In the genomic region with DNA sequence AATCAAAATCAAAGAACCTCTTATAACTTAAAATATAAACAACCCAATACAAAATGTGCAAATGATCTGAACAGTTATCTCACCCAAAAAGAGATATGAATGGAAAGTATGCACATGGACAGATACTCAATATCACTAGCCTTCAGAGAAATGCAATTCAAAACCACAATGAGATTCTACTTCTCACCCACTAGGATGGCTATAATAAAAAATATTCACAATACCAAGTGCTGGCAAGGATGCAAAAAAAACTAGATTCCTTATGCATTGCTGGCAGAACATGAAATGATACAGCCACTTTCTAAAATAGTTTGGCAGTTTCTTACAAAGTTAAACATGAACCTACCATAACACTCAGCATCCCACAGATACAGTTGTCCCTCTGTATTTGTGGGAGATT, we compare ENCODE assay signal across 20 cellular contexts.
DNase-seq lines count a peak whose midpoint lies in the region; ATAC-seq and TF ChIP-seq lines count a peak whose summit lies in the region.
"Had no signal": no experiment of that assay in that cellular context is flagged by ENCODE, and none has a peak within 500 bp of the region (broad histone marks: within the 10 kb centered on the region; RNA-seq: fewer than 3 reads in every experiment).

No MANE protein-coding gene starts in this region.

- H3K27ac ChIP-seq in GM23248: no peak overlapping the region
- H3K27ac ChIP-seq: BLaER1 treated with 17β-estradiol and CSF1 and Interleukin-3, amounts not matched to agents 10 nM and 100 nM; SJCRH30 had no signal

- in situ Hi-C loops in GM23248 (cut with MboI): no loop called here

- H3K9ac ChIP-seq in GM23248: no peak overlapping the region
- H3K9ac ChIP-seq: BLaER1 treated with 17β-estradiol and CSF1 and Interleukin-3, amounts not matched to agents 10 nM and 100 nM had no signal

- no peak for ATAC-seq in HG03280 (IDR thresholded peaks at IDR 0.05; ENCODE audit: unreplicated experiment)
- ATAC-seq: CD8-positive, alpha-beta T cell; K562 had no signal

- H3K4me1 ChIP-seq in GM23248 (ENCODE audit: insufficient read depth): peaks cover 9% of the 10 kb centered on the region
- H3K4me1 ChIP-seq: SJCRH30 had no signal

- H4K20me1 ChIP-seq in GM23248 (ENCODE audit: insufficient read depth): no peaks in the 10 kb centered on the region
- H4K20me1 ChIP-seq: BLaER1 treated with 17β-estradiol and CSF1 and Interleukin-3, amounts not matched to agents 10 nM and 100 nM had no signal

- no peak for TF ChIP-seq CTCF in fibroblast of pulmonary artery (IDR thresholded peaks at IDR 0.05; ENCODE audit: low read length, missing control alignments)

- no peak overlapping the region for H3K4me2 ChIP-seq in GM23248 (ENCODE audit: unreplicated experiment)
- H3K4me2 ChIP-seq: BLaER1 treated with 17β-estradiol and CSF1 and Interleukin-3, amounts not matched to agents 10 nM and 100 nM had no signal

- no peak overlapping the region for H2AFZ ChIP-seq in GM23248

- H3K36me3 ChIP-seq in GM23248 (ENCODE audit: low read depth): no peaks in the 10 kb centered on the region
- H3K36me3 ChIP-seq: BLaER1 treated with 17β-estradiol and CSF1 and Interleukin-3, amounts not matched to agents 10 nM and 100 nM; MG63; SJCRH30 had no signal

- H3K79me2 ChIP-seq in GM23248 (ENCODE audit: insufficient read depth): no peaks in the 10 kb centered on the region

- H3K27me3 ChIP-seq in GM23248 (replicated peaks; ENCODE audit: insufficient read depth): no peaks in the 10 kb centered on the region
- H3K27me3 ChIP-seq: BLaER1 treated with 17β-estradiol and CSF1 and Interleukin-3, amounts not matched to agents 10 nM and 100 nM; MG63; SJCRH30 had no signal

- no peaks in the 10 kb centered on the region for H3K9me2 ChIP-seq in GM23248 (ENCODE audit: insufficient read depth)

- peak; percentile 23 for DNase-seq in GM23248
- peak; percentile 38 for DNase-seq in astrocyte of the hippocampus (ENCODE audit: low read depth, low spot score)
- peak; percentile 8 for DNase-seq in fibroblast of pulmonary artery (ENCODE audit: low read depth)
- no peak for DNase-seq in stimulated activated CD4-positive, alpha-beta T cell treated with anti-CD3 and anti-CD28 coated beads, Interleukin-15, amount 100 ng/mL, for 24 hours
- DNase-seq in activated CD8-positive, alpha-beta memory T cell treated with anti-CD3 and anti-CD28 coated beads for 24 hours: no peak
- DNase-seq in stimulated activated CD4-positive, alpha-beta T cell treated with anti-CD3 and anti-CD28 coated beads, Interleukin-4, amount 100 ng/mL, for 24 hours: no peak
- DNase-seq: Calu3; CD8-positive, alpha-beta T cell; DMS153; GF-D8; MG63; NCI-H1417 treated with DMSO at 0.1 percent for 48 hours; NCI-H187; NCI-H446 treated with DMSO at 0.1 percent for 48 hours; NCI-H526 treated with DMSO at 0.1 percent for 48 hours; OCI-M1; SJCRH30 had no signal

- no peaks in the 10 kb centered on the region for H3K9me3 ChIP-seq in GM23248 (ENCODE audit: low read depth)
- H3K9me3 ChIP-seq: BLaER1 treated with 17β-estradiol and CSF1 and Interleukin-3, amounts not matched to agents 10 nM and 100 nM; MG63; SJCRH30 had no signal

- H3K4me3 ChIP-seq in GM23248 (no peak overlapping the region), fibroblast of pulmonary artery (replicated peaks; ENCODE audit: low read depth, low read length) (no peak overlapping the region)
- H3K4me3 ChIP-seq: BLaER1 treated with 17β-estradiol and CSF1 and Interleukin-3, amounts not matched to agents 10 nM and 100 nM; K562; MG63; SJCRH30 had no signal

- no peaks in the 10 kb centered on the region for H3F3A ChIP-seq in GM23248 (ENCODE audit: insufficient read depth)

Comparison
In these comparisons a context has a peak if more than half of its experiments do, and no peak if none do; other contexts are left out.
1. DNase-seq: peak in GM23248 (single experiment), astrocyte of the hippocampus (single experiment) and fibroblast of pulmonary artery (single experiment); none in stimulated activated CD4-positive, alpha-beta T cell treated with anti-CD3 and anti-CD28 coated beads, Interleukin-15, amount 100 ng/mL, for 24 hours (single experiment), activated CD8-positive, alpha-beta memory T cell treated with anti-CD3 and anti-CD28 coated beads for 24 hours (single experiment) and stimulated activated CD4-positive, alpha-beta T cell treated with anti-CD3 and anti-CD28 coated beads, Interleukin-4, amount 100 ng/mL, for 24 hours (single experiment).